In the genomic region with DNA sequence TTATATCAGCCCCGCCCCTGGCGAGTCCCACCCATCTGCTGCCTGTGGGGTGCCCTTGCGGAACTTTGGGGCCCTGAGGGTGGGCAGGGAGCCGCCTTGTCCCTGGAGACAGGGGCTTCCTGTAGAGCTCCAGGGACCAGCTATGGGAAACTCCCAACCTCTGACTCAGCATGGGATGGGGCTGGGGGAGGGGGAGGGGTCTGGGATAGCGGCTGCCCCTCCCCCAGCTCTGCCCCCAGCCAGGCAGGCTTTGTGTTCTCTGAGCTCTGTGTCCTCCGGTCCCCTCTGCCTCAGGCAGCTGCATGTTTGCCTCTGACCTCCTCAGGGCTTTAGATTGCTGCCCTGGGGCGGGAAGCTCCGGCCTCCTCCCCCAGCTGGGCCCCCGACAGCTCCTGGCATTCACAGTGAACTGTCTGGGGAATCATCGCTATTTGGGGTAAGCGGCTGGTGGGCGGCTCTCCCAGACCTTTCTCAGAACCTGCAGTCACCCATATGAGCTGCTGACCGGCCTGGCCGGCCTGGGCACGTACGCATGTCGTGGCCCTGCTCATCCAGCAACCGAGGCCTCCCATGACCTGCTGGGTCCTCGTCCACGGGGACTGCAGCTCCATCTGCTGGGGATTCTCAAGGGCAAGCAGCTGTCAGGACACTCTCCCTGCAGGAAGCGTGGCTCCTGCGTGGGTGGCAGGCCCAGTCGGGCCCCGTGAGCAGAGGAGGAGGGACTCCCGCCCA, we compare ENCODE assay signal across 11 cellular contexts. TPM values are rescaled to one million over a fixed set of nuclear protein-coding genes. Genes with fewer than 3 reads are reported as not detected.
DNase-seq lines count a peak whose midpoint lies in the region; ATAC-seq and TF ChIP-seq lines count a peak whose summit lies in the region.
"Had no signal": no experiment of that assay in that cellular context is flagged by ENCODE, and none has a peak within 500 bp of the region (broad histone marks: within the 10 kb centered on the region; RNA-seq: fewer than 3 reads in every experiment).

No MANE protein-coding gene starts in this region.

- no peak; the same call in 1 of the 2 replicates for TF ChIP-seq CTCF in RWPE1 (conservative IDR thresholded peaks at IDR 0.05; ENCODE audit: low read depth)
- TF ChIP-seq CTCF in fibroblast of villous mesenchyme (IDR thresholded peaks at IDR 0.05; ENCODE audit: insufficient read depth, low read depth, low read length): peak; percentile 53
- no peak for TF ChIP-seq CTCF in omental fat pad (IDR thresholded peaks at IDR 0.05)

- POLR2A ChIA-PET in RWPE1 (lab: Yijun Ruan, JAX; ENCODE audit: low non-redundant PET): interaction anchor here (0.8 to 1.2 kb wide), 2 partner anchors 10 to 19 kb away, joined by 4 to 5 read pairs; no protein-coding TSS in a partner anchor

- in situ Hi-C loops in KBM-7 (cut with MboI; ENCODE audit: low pct_unique_long_range_greater_than_20kb, low sequenced_read_pairs): no loop called here

- DNase-seq in COLO829 (ENCODE audit: low spot score) (peak; percentile 51), RWPE1 (ENCODE audit: low spot score) (peak; percentile 65), fibroblast of villous mesenchyme (ENCODE audit: low read depth) (peak; percentile 64), omental fat pad (ENCODE audit: low spot score) (no peak), KBM-7 (no peak), NCI-H1105 treated with DMSO at 0.1 percent for 48 hours (lab: John Stamatoyannopoulos, UW) (no peak)
- DNase-seq in activated CD4-positive, CD25-positive, alpha-beta regulatory T cell (lab: John Stamatoyannopoulos, UW): no peak
- DNase-seq: activated CD8-positive, alpha-beta memory T cell treated with anti-CD3 and anti-CD28 coated beads, Interleukin-2, amount 50 U/mL, for 48 hours; KG1; naive B cell had no signal

- peak; percentile 23 for ATAC-seq in omental fat pad (ENCODE audit: low FRiP score)
- no peak for ATAC-seq in HG02610 (IDR thresholded peaks at IDR 0.05; ENCODE audit: unreplicated experiment)

- CTCF ChIA-PET in RWPE1 (lab: Yijun Ruan, JAX): interaction anchor here (0.6 to 3.8 kb wide), 9 partner anchors 8 to 233 kb away, joined by 3 to 106 read pairs (median 5); a partner anchor contains a TSS

- peak overlapping the region; percentile 95 for H3K27ac ChIP-seq in RWPE1

- no peak overlapping the region for H3K4me3 ChIP-seq in fibroblast of villous mesenchyme (ENCODE audit: low read depth, low read length)

RNA-seq across cellular contexts. Expression of a gene that starts 17.1 kb away (rescaled TPM):
- total RNA-seq in fibroblast of villous mesenchyme (0.86 and 0.97 TPM in 2 replicates), omental fat pad (1 to 10 TPM in 3 of 4 donors, under 1 TPM in 1; 0.36 to 3.2 (median 1.9) TPM)

Comparison
In these comparisons a context has a peak if more than half of its experiments do, and no peak if none do; other contexts are left out.
1. DNase-seq: peak in COLO829 (single experiment), RWPE1 (single experiment) and fibroblast of villous mesenchyme (single experiment); none in omental fat pad (single experiment), KBM-7 (single experiment), activated CD4-positive, CD25-positive, alpha-beta regulatory T cell (0 of 4) and NCI-H1105 treated with DMSO at 0.1 percent for 48 hours (single experiment).